In the genomic region with DNA sequence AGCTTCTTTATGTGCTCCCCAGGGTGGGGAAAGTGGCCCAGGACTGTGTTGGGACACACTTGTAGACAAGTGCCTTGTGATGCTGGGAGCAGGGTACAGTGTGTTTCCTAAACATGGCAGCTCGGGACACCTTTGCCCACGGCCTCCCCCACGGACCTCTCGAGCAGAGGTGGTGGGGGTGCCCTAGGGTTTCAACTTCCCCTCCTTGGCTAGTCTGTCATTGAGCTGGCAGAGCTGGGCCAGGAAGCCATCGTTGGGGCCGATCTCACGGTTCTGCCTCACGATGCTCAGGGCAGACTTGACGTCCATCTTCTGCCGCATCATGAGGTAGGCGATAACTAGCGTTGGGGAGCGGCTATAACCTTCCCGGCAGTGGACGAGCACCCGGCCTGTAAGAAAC, we compare ENCODE assay signal across 18 cellular contexts. TPM values are rescaled to one million over a fixed set of nuclear protein-coding genes. Genes with fewer than 3 reads are reported as not detected.
DNase-seq lines count a peak whose midpoint lies in the region; ATAC-seq and TF ChIP-seq lines count a peak whose summit lies in the region.
"Had no signal": no experiment of that assay in that cellular context is flagged by ENCODE, and none has a peak within 500 bp of the region (broad histone marks: within the 10 kb centered on the region; RNA-seq: fewer than 3 reads in every experiment).

No MANE protein-coding gene starts in this region.

- H3K18ac ChIP-seq in neuronal stem cell (ENCODE audit: low read length) = no peak overlapping the region

- no CpG with 5 or more reads among the region's 16 CpGs for WGBS in neuronal stem cell (ENCODE audit: extremely low coverage in 2 of 2, insufficient read length in 2 of 2, insufficient replicate concordance in 1 of 2), 2 donors

- in situ Hi-C loops in G401 (cut with HindIII; ENCODE audit: low sequenced_read_pairs) = loop anchor here (5.0 kb wide), 1 partner anchor 72 kb away; no protein-coding TSS in a partner anchor

- H3K79me1 ChIP-seq in neuronal stem cell (ENCODE audit: low read depth, low read length) = peaks cover 3% of the 10 kb centered on the region

- H3K4me1 ChIP-seq in left ventricle myocardium inferior = peaks cover 69% of the 10 kb centered on the region
- H3K4me1 ChIP-seq in neuronal stem cell (ENCODE audit: control insufficient read depth in 2 of 2, insufficient read depth in 1 of 2, low read depth in 1 of 2, low read length in 2 of 2) = no peaks in the 10 kb centered on the region
- H3K4me1 ChIP-seq: SJCRH30 had no signal

- no peaks in the 10 kb centered on the region for H3K27me3 ChIP-seq in left ventricle myocardium inferior (ENCODE audit: low read depth)
- H3K27me3 ChIP-seq in neuronal stem cell (ENCODE audit: control insufficient read depth in 3 of 3, insufficient read depth in 3 of 3, low read depth in 1 of 3, low read length in 3 of 3) = no peaks in the 10 kb centered on the region
- H3K27me3 ChIP-seq: BLaER1, SJCRH30 had no signal

- no peaks in the 10 kb centered on the region for H3K27me3 Mint-ChIP-seq in dendritic cell treated with granulocyte-macrophage colony-stimulating factor and Interleukin-4, amounts not matched to agents 40 ng/mL and 50 ng/mL, for 4 days
- H3K27me3 Mint-ChIP-seq in activated T-cell treated with anti-CD3 and anti-CD28 coated beads, Interleukin-2, amount 50 U/mL, for 72 hours (ENCODE audit: low read depth) = no peaks in the 10 kb centered on the region

- H3K4me3 ChIP-seq in left ventricle myocardium inferior (no peak overlapping the region), neuronal stem cell (ENCODE audit: low read length in 2 of 2) (no peak overlapping the region)
- H3K4me3 ChIP-seq: BLaER1, SJCRH30 had no signal

- H4K8ac ChIP-seq in neuronal stem cell (ENCODE audit: low read depth, low read length) = no peak overlapping the region

- H3K9me3 ChIP-seq in left ventricle myocardium inferior (replicated peaks) (no peaks in the 10 kb centered on the region), neuronal stem cell (replicated peaks in 1 of 2; ENCODE audit: control insufficient read depth in 2 of 2, insufficient read depth in 1 of 2, low read depth in 1 of 2, low read length in 2 of 2) (no peaks in the 10 kb centered on the region)
- H3K9me3 ChIP-seq: BLaER1, SJCRH30 had no signal

- H3K27ac Mint-ChIP-seq in dendritic cell treated with granulocyte-macrophage colony-stimulating factor and Interleukin-4, amounts not matched to agents 40 ng/mL and 50 ng/mL, for 4 days = peak overlapping the region; percentile 90
- no peak overlapping the region for H3K27ac Mint-ChIP-seq in activated T-cell treated with anti-CD3 and anti-CD28 coated beads, Interleukin-2, amount 50 U/mL, for 72 hours

- H2AFZ ChIP-seq in neuronal stem cell (ENCODE audit: low read length) = no peak overlapping the region

- H3K27ac ChIP-seq in left ventricle myocardium inferior (replicated peaks) = peak overlapping the region; percentile 75
- H3K27ac ChIP-seq in neuronal stem cell (replicated peaks; ENCODE audit: low read length) = no peak overlapping the region
- H3K27ac ChIP-seq: BLaER1, RWPE1, SJCRH30 had no signal

- H3K9me3 Mint-ChIP-seq in dendritic cell treated with granulocyte-macrophage colony-stimulating factor and Interleukin-4, amounts not matched to agents 40 ng/mL and 50 ng/mL, for 4 days = no peaks in the 10 kb centered on the region
- no peaks in the 10 kb centered on the region for H3K9me3 Mint-ChIP-seq in activated T-cell treated with anti-CD3 and anti-CD28 coated beads, Interleukin-2, amount 50 U/mL, for 72 hours

- DNase-seq in left ventricle myocardium inferior (no peak), cardiac septum (ENCODE audit: low spot score) (no peak), neuronal stem cell (ENCODE audit: low spot score) (no peak), G401 (ENCODE audit: low spot score) (no peak), RKO (ENCODE audit: low spot score) (no peak)
- no peak for DNase-seq in activated T-cell treated with anti-CD3 and anti-CD28 coated beads, Interleukin-2, amount 50 U/mL, for 72 hours
- DNase-seq: GOT3, KG1, NCI-H1417 treated with DMSO at 0.1 percent for 48 hours, NCI-H187 treated with DMSO at 0.1 percent for 48 hours, NCI-H226, NCI-H524 treated with DMSO at 0.1 percent for 48 hours, PC-3, SJCRH30 had no signal

- H2BK5ac ChIP-seq in neuronal stem cell (ENCODE audit: low read length) = no peak overlapping the region

- no peak overlapping the region for H3K14ac ChIP-seq in neuronal stem cell (ENCODE audit: low read length)

- H3K9ac ChIP-seq in neuronal stem cell (ENCODE audit: low read depth, low read length, poor library complexity) = peak overlapping the region; percentile 51
- H3K9ac ChIP-seq: BLaER1 had no signal

- H3K4me2 ChIP-seq in neuronal stem cell (ENCODE audit: insufficient read depth, low read length, poor library complexity, severe bottlenecking) = no peak overlapping the region

- H4K91ac ChIP-seq in neuronal stem cell (ENCODE audit: low read depth, low read length, poor library complexity) = no peak overlapping the region

- H3K4ac ChIP-seq in neuronal stem cell (ENCODE audit: low read length) = no peak overlapping the region

- intact Hi-C loops in left ventricle myocardium inferior (cut with micrococcal nuclease) (no loop called here), cardiac septum (cut with DNase I) (no loop called here)
- intact Hi-C loops in dendritic cell treated with granulocyte-macrophage colony-stimulating factor and Interleukin-4, amounts not matched to agents 40 ng/mL and 50 ng/mL, for 4 days (cut with micrococcal nuclease) = no loop called here

- no peak overlapping the region for H3K23ac ChIP-seq in neuronal stem cell (ENCODE audit: low read depth, low read length, poor library complexity)

- H2BK12ac ChIP-seq in neuronal stem cell (ENCODE audit: low read length) = no peak overlapping the region

- peak overlapping the region; percentile 34 for H3K4me3 Mint-ChIP-seq in dendritic cell treated with granulocyte-macrophage colony-stimulating factor and Interleukin-4, amounts not matched to agents 40 ng/mL and 50 ng/mL, for 4 days
- H3K4me3 Mint-ChIP-seq in activated T-cell treated with anti-CD3 and anti-CD28 coated beads, Interleukin-2, amount 50 U/mL, for 72 hours = no peak overlapping the region

- peaks cover 93% of the 10 kb centered on the region for H3K4me1 Mint-ChIP-seq in dendritic cell treated with granulocyte-macrophage colony-stimulating factor and Interleukin-4, amounts not matched to agents 40 ng/mL and 50 ng/mL, for 4 days (ENCODE audit: low read depth)
- peaks cover 14% of the 10 kb centered on the region for H3K4me1 Mint-ChIP-seq in activated T-cell treated with anti-CD3 and anti-CD28 coated beads, Interleukin-2, amount 50 U/mL, for 72 hours (ENCODE audit: low read depth)

- peaks cover 96% of the 10 kb centered on the region for H3K36me3 Mint-ChIP-seq in dendritic cell treated with granulocyte-macrophage colony-stimulating factor and Interleukin-4, amounts not matched to agents 40 ng/mL and 50 ng/mL, for 4 days (ENCODE audit: low read depth)
- H3K36me3 Mint-ChIP-seq in activated T-cell treated with anti-CD3 and anti-CD28 coated beads, Interleukin-2, amount 50 U/mL, for 72 hours (ENCODE audit: insufficient read depth in 2 of 2) = peaks cover 2 to 5% of the 10 kb centered on the region in 2 donors

- H2BK120ac ChIP-seq in neuronal stem cell (ENCODE audit: low read depth, low read length) = no peak overlapping the region

- no peak overlapping the region for H2AK5ac ChIP-seq in neuronal stem cell (ENCODE audit: low read depth, low read length)

- H3K36me3 ChIP-seq in left ventricle myocardium inferior (peaks cover 68% of the 10 kb centered on the region), neuronal stem cell (replicated peaks in 1 of 2; ENCODE audit: control insufficient read depth in 2 of 2, insufficient read depth in 2 of 2, low read length in 2 of 2) (peaks cover 26 to 44% of the 10 kb centered on the region in 2 donors)

- no peak for ATAC-seq in activated T-cell treated with anti-CD3 and anti-CD28 coated beads, Interleukin-2, amount 50 U/mL, for 72 hours (replicated peaks in 1 of 2)
- ATAC-seq: PC-3 had no signal

- no peak for TF ChIP-seq CTCF in left ventricle myocardium inferior (IDR thresholded peaks at IDR 0.05; ENCODE audit: borderline replicate concordance)

- H2BK15ac ChIP-seq in neuronal stem cell (ENCODE audit: low read length) = no peak overlapping the region

RNA-seq across cellular contexts. Expression of a gene that starts 9.4 kb away (rescaled TPM):
- total RNA-seq in left ventricle myocardium inferior = 293 TPM
- 224 TPM for total RNA-seq in cardiac septum
- 35.1 TPM for polyA plus RNA-seq in neuronal stem cell (2013, experiment 1 of 2)
- polyA plus RNA-seq in neuronal stem cell (2013, experiment 2 of 2) = 36.5 TPM
- total RNA-seq in G401 (2014; rRNA removed; shearing (Covaris generic)) = 79.1 and 101 TPM in 2 replicates
- total RNA-seq in activated T-cell treated with anti-CD3 and anti-CD28 coated beads, Interleukin-2, amount 50 U/mL, for 72 hours = 10 to 100 TPM in 1 of 2 donors, 1 to 10 TPM in 1; 9.2 to 11.0 TPM

RNA-seq across cellular contexts. Expression of a gene that starts 10.8 kb away (rescaled TPM):
- total RNA-seq in left ventricle myocardium inferior (0.05 TPM), cardiac septum (not detected)
- polyA plus RNA-seq in neuronal stem cell (2013, experiment 1 of 2) = 0.01 TPM
- polyA plus RNA-seq in neuronal stem cell (2013, experiment 2 of 2) = 0.01 TPM
- total RNA-seq in G401 (2014; rRNA removed; shearing (Covaris generic)) = not detected in 2 replicates
- not detected for total RNA-seq in activated T-cell treated with anti-CD3 and anti-CD28 coated beads, Interleukin-2, amount 50 U/mL, for 72 hours
- total RNA-seq: A673, SJCRH30 had no signal

RNA-seq across cellular contexts. Expression of a gene that starts 10.8 kb away (rescaled TPM):
- total RNA-seq in left ventricle myocardium inferior (0.14 TPM), cardiac septum (0.24 TPM)
- polyA plus RNA-seq in neuronal stem cell (2013, experiment 1 of 2) = 0.03 TPM
- not detected for polyA plus RNA-seq in neuronal stem cell (2013, experiment 2 of 2)
- total RNA-seq in G401 (2014; rRNA removed; shearing (Covaris generic)) = 59.3 and 74.0 TPM in 2 replicates
- not detected for total RNA-seq in activated T-cell treated with anti-CD3 and anti-CD28 coated beads, Interleukin-2, amount 50 U/mL, for 72 hours
- total RNA-seq: A673, PC-3, SJCRH30 had no signal

Comparison
In these comparisons a context has a peak if more than half of its experiments do, and no peak if none do; other contexts are left out.
1. RNA of a gene that starts 10.8 kb away (total RNA-seq): 59.3 to 74.0 TPM in G401; 0.24 TPM in cardiac septum (single experiment), 0.14 TPM in left ventricle myocardium inferior (single experiment) and not detected in activated T-cell treated with anti-CD3 and anti-CD28 coated beads, Interleukin-2, amount 50 U/mL, for 72 hours; every median in the first group is over 10 times any median in the second.